Comparison of ENCODE assay signal across 8 cellular contexts in the genomic region with DNA sequence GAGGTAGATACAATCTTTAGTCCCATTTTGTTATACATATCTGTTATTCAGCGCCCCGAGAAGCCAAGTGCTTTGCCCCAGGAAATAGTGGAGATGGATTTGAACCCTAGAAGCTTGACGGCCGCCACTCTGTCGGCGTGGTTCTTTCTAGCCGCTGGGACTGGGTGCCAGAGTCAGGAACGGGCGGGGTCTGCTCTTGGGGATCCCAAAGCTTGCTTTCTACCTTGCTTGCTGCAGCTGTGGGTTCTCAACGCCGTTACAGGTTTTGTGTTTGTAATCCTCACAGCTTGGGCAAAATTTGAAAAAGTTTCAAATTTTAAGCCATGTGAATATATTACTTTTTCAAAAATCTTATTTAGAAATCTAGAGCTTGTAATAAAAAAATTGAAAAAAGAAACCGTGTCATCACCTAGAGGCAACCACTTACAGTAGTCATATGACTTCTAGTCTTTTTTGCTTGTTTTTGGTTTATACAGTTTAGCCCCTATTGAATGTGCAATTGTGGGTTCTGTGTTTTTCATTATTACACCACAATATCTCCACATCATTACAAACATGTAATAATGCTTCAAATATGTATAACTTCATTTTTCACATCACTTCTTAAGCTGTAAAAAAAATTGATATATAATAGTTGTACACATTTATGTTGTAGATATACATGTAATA. TPM values are rescaled to one million over a fixed set of nuclear protein-coding genes. Genes with fewer than 3 reads are reported as not detected.
A peak's percentile ranks its signal among the peaks of the same experiment; 100 is the strongest.
DNase-seq lines count a peak whose midpoint lies in the region; ATAC-seq and TF ChIP-seq lines count a peak whose summit lies in the region.

No MANE protein-coding gene starts in this region.

- H3K27ac Mint-ChIP-seq in activated CD4-positive, alpha-beta T cell treated with anti-CD3 and anti-CD28 coated beads, Interleukin-2, amount 10 ng/mL, durations not matched to agents 24 days and 14 days, result peak overlapping the region; percentile 98
- peak overlapping the region; percentile 96 to 99 for H3K27ac Mint-ChIP-seq in natural killer cell treated with Interleukin-12 subunit alpha and Interleukin-12 subunit beta and Interleukin-15 and Interleukin-18, amount 100 ng/mL, for 72 hours

- H3K27me3 ChIP-seq in HUES64 (ENCODE audit: insufficient read depth, low read length) (no peaks in the 10 kb centered on the region), aorta (ENCODE audit: control insufficient read depth in 1 of 2, insufficient read depth in 2 of 2, low read length in 1 of 2) (no peaks in the 10 kb centered on the region)

- peak overlapping the region; percentile 95 for H3K4me3 ChIP-seq in HUES64 (ENCODE audit: low read length)
- peak overlapping the region; percentile 81 for H3K4me3 ChIP-seq in epithelial cell of proximal tubule (ENCODE audit: low read depth, low read length)
- peak overlapping the region; percentile 57 to 86 for H3K4me3 ChIP-seq in aorta (ENCODE audit: low read length in 2 of 2)

- no peaks in the 10 kb centered on the region for H3K9me3 Mint-ChIP-seq in activated CD4-positive, alpha-beta T cell treated with anti-CD3 and anti-CD28 coated beads, Interleukin-2, amount 10 ng/mL, durations not matched to agents 24 days and 14 days
- H3K9me3 Mint-ChIP-seq in natural killer cell treated with Interleukin-12 subunit alpha and Interleukin-12 subunit beta and Interleukin-15 and Interleukin-18, amount 100 ng/mL, for 72 hours, result no peaks in the 10 kb centered on the region

- WGBS in HUES64, result 4% methylated on average over 11 of the region's 12 CpGs
- WGBS in aorta, 2 donors, result 1% methylated on average over 12 of the region's 12 CpGs

- H3K36me3 Mint-ChIP-seq in activated CD4-positive, alpha-beta T cell treated with anti-CD3 and anti-CD28 coated beads, Interleukin-2, amount 10 ng/mL, durations not matched to agents 24 days and 14 days (ENCODE audit: low read depth), result peaks cover 16% of the 10 kb centered on the region
- H3K36me3 Mint-ChIP-seq in natural killer cell treated with Interleukin-12 subunit alpha and Interleukin-12 subunit beta and Interleukin-15 and Interleukin-18, amount 100 ng/mL, for 72 hours, result no peaks in the 10 kb centered on the region

- H3K27ac ChIP-seq in HUES64 (ENCODE audit: low read depth, low read length), result peak overlapping the region; percentile 93
- H3K27ac ChIP-seq in aorta (ENCODE audit: low read depth in 1 of 2, low read length in 2 of 2), result peak overlapping the region; percentile 49 to 70

- H3K9ac ChIP-seq in HUES64 (ENCODE audit: low read depth, low read length), result peak overlapping the region; percentile 80

- H3K4me3 Mint-ChIP-seq in activated CD4-positive, alpha-beta T cell treated with anti-CD3 and anti-CD28 coated beads, Interleukin-2, amount 10 ng/mL, durations not matched to agents 24 days and 14 days, result peak overlapping the region; percentile 92
- peak overlapping the region; percentile 93 for H3K4me3 Mint-ChIP-seq in natural killer cell treated with Interleukin-12 subunit alpha and Interleukin-12 subunit beta and Interleukin-15 and Interleukin-18, amount 100 ng/mL, for 72 hours

- DNase-seq in NCI-H748 (lab: John Stamatoyannopoulos, UW; ENCODE audit: unreplicated experiment) (peak; percentile 44), NCI-H748 treated with DMSO at 0.1 percent for 48 hours (lab: John Stamatoyannopoulos, UW) (no peak), epithelial cell of proximal tubule (ENCODE audit: low read depth) (no peak), aorta (peak in 1 of 2 donors; percentile 77), omental fat pad (ENCODE audit: low spot score) (no peak)
- peak; percentile 84 for DNase-seq in activated CD4-positive, alpha-beta T cell treated with anti-CD3 and anti-CD28 coated beads, Interleukin-2, amount 10 ng/mL, durations not matched to agents 24 days and 14 days
- DNase-seq in natural killer cell treated with Interleukin-12 subunit alpha and Interleukin-12 subunit beta and Interleukin-15 and Interleukin-18, amount 100 ng/mL, for 72 hours (ENCODE audit: low spot score), result no peak

- H3K27me3 Mint-ChIP-seq in activated CD4-positive, alpha-beta T cell treated with anti-CD3 and anti-CD28 coated beads, Interleukin-2, amount 10 ng/mL, durations not matched to agents 24 days and 14 days, result no peaks in the 10 kb centered on the region
- no peaks in the 10 kb centered on the region for H3K27me3 Mint-ChIP-seq in natural killer cell treated with Interleukin-12 subunit alpha and Interleukin-12 subunit beta and Interleukin-15 and Interleukin-18, amount 100 ng/mL, for 72 hours

- H3K9me3 ChIP-seq in HUES64 (ENCODE audit: insufficient read depth, low read depth, low read length) (no peaks in the 10 kb centered on the region), aorta (ENCODE audit: control insufficient read depth, low read length) (no peaks in the 10 kb centered on the region)

- intact Hi-C loops in activated CD4-positive, alpha-beta T cell treated with anti-CD3 and anti-CD28 coated beads, Interleukin-2, amount 10 ng/mL, durations not matched to agents 24 days and 14 days (cut with micrococcal nuclease), result loop anchor here (1.0 to 5.0 kb wide), 6 partner anchors 41 to 404 kb away; a partner anchor contains a TSS
- intact Hi-C loops in aorta (cut with DNase I), result no loop called here

- ATAC-seq in natural killer cell treated with Interleukin-12 subunit alpha and Interleukin-12 subunit beta and Interleukin-15 and Interleukin-18, amount 100 ng/mL, for 72 hours, result peak; percentile 13 to 40
- ATAC-seq in aorta (ENCODE audit: low FRiP score) (peak; percentile 1), omental fat pad (ENCODE audit: low FRiP score) (no peak)

- no peak for TF ChIP-seq CTCF in epithelial cell of proximal tubule (conservative IDR thresholded peaks at IDR 0.05; ENCODE audit: low read depth, low read length)
- TF ChIP-seq CTCF in omental fat pad (IDR thresholded peaks at IDR 0.05), result no peak

- H3K36me3 ChIP-seq in HUES64 (ENCODE audit: insufficient read depth, low read length) (peaks cover 14% of the 10 kb centered on the region), aorta (ENCODE audit: control insufficient read depth in 1 of 2, insufficient read depth in 2 of 2, low read length in 1 of 2) (peaks cover 0 to 1% of the 10 kb centered on the region in 2 donors)

- peaks cover 26% of the 10 kb centered on the region for H3K4me1 Mint-ChIP-seq in activated CD4-positive, alpha-beta T cell treated with anti-CD3 and anti-CD28 coated beads, Interleukin-2, amount 10 ng/mL, durations not matched to agents 24 days and 14 days
- peaks cover 40 to 45% of the 10 kb centered on the region in 2 donors for H3K4me1 Mint-ChIP-seq in natural killer cell treated with Interleukin-12 subunit alpha and Interleukin-12 subunit beta and Interleukin-15 and Interleukin-18, amount 100 ng/mL, for 72 hours (ENCODE audit: low read depth in 2 of 2)

- H3K4me1 ChIP-seq in HUES64 (ENCODE audit: insufficient read depth, low read length), result peaks cover 9% of the 10 kb centered on the region; the same call in 1 of the 2 replicates
- no peaks in the 10 kb centered on the region for H3K4me1 ChIP-seq in aorta (ENCODE audit: control insufficient read depth in 1 of 2, insufficient read depth in 2 of 2, low read length in 2 of 2)

RNA-seq across cellular contexts. Expression of a gene that starts 0.8 kb away (rescaled TPM):
- polyA plus RNA-seq in HUES64 (2013, experiment 1 of 2), result 137 TPM
- polyA plus RNA-seq in HUES64 (2013, experiment 2 of 2), result 169 TPM
- total RNA-seq in activated CD4-positive, alpha-beta T cell treated with anti-CD3 and anti-CD28 coated beads, Interleukin-2, amount 10 ng/mL, durations not matched to agents 24 days and 14 days, result 96.5 and 98.9 TPM in 2 replicates
- total RNA-seq in epithelial cell of proximal tubule (165 and 193 TPM in 2 replicates), aorta (100 to 1,000 TPM; 120 to 143 TPM), omental fat pad (100 to 1,000 TPM in 2 of 4 donors, 10 to 100 TPM in 2; 83.0 to 121 (median 108) TPM)
- 100 to 1,000 TPM in 1 of 2 donors, 10 to 100 TPM in 1; 71.4 to 120 TPM for total RNA-seq in natural killer cell treated with Interleukin-12 subunit alpha and Interleukin-12 subunit beta and Interleukin-15 and Interleukin-18, amount 100 ng/mL, for 72 hours
- polyA plus RNA-seq in aorta, result 100 to 1,000 TPM; 302 to 305 TPM

RNA-seq across cellular contexts. Expression of a gene that starts 41.5 kb away (rescaled TPM):
- polyA plus RNA-seq in HUES64 (2013, experiment 1 of 2), result 5.1 TPM
- polyA plus RNA-seq in HUES64 (2013, experiment 2 of 2), result 8.7 TPM
- total RNA-seq in activated CD4-positive, alpha-beta T cell treated with anti-CD3 and anti-CD28 coated beads, Interleukin-2, amount 10 ng/mL, durations not matched to agents 24 days and 14 days, result 3.1 and 3.6 TPM in 2 replicates
- total RNA-seq in epithelial cell of proximal tubule, result 21.6 and 28.3 TPM in 2 replicates
- 1 to 10 TPM; 5.3 to 6.4 TPM for total RNA-seq in natural killer cell treated with Interleukin-12 subunit alpha and Interleukin-12 subunit beta and Interleukin-15 and Interleukin-18, amount 100 ng/mL, for 72 hours
- 10 to 100 TPM; 45.0 to 46.1 TPM for total RNA-seq in aorta
- 10 to 100 TPM; 32.6 to 92.9 TPM for polyA plus RNA-seq in aorta
- 10 to 100 TPM; 50.1 to 76.1 (median 55.9) TPM for total RNA-seq in omental fat pad

Comparison
In these comparisons a context has a peak if more than half of its experiments do, and no peak if none do; other contexts are left out.
1. DNase-seq: peak in NCI-H748 (single experiment) and activated CD4-positive, alpha-beta T cell treated with anti-CD3 and anti-CD28 coated beads, Interleukin-2, amount 10 ng/mL, durations not matched to agents 24 days and 14 days (single experiment); none in NCI-H748 treated with DMSO at 0.1 percent for 48 hours (single experiment), epithelial cell of proximal tubule (single experiment), natural killer cell treated with Interleukin-12 subunit alpha and Interleukin-12 subunit beta and Interleukin-15 and Interleukin-18, amount 100 ng/mL, for 72 hours (single experiment) and omental fat pad (single experiment).
2. Peak in every context shown above with its lines, with median percentiles within 50 percentile points of each other: H3K4me3 ChIP-seq.